Comparison of ENCODE assay signal across 31 cellular contexts in genomic region chr7:106088014-106088413, GRCh38.
"Had no signal": no experiment of that assay in that cellular context is flagged by ENCODE, and none has a peak within 500 bp of the region (broad histone marks: within the 10 kb centered on the region; RNA-seq: fewer than 3 reads in every experiment).

No MANE protein-coding gene starts in this region.

- H3K27ac Mint-ChIP-seq: activated CD4-positive, alpha-beta memory T cell treated with anti-CD3 and anti-CD28 coated beads, Interleukin-2, amount 10 ng/mL, durations not matched to agents 7 days and 5 days; activated CD4-positive, alpha-beta T cell treated with anti-CD3 and anti-CD28 coated beads for 36 hours; activated CD4-positive, alpha-beta T cell treated with anti-CD3 and anti-CD28 coated beads, Interleukin-2, amount 10 ng/mL, durations not matched to agents 7 days and 5 days; activated naive CD8-positive, alpha-beta T cell; activated T-helper 17 cell treated with anti-CD3 and anti-CD28 coated beads, Interleukin-2, amount 50 U/mL, for 72 hours; dendritic cell treated with granulocyte-macrophage colony-stimulating factor and Interleukin-4, amounts not matched to agents 40 ng/mL and 50 ng/mL, for 4 days; effector memory CD8-positive, alpha-beta T cell; T-helper 17 cell; T-helper 2 cell treated with Interferon-gamma antibody and Interleukin-4, amounts not matched to agents 5 μg/mL and 100 μg/mL, for 36 hours had no signal

- ATAC-seq: activated CD4-positive, alpha-beta T cell treated with anti-CD3 and anti-CD28 coated beads for 36 hours; activated T-cell treated with anti-CD3 and anti-CD28 coated beads, Interleukin-2, amount 50 U/mL, for 4 hours; activated T-helper 17 cell treated with anti-CD3 and anti-CD28 coated beads, Interleukin-2, amount 50 U/mL, for 72 hours; effector memory CD8-positive, alpha-beta T cell; gastroesophageal sphincter; T-helper 17 cell had no signal

- H3K4me1 ChIP-seq: gastroesophageal sphincter had no signal

- H3K4me1 Mint-ChIP-seq: activated T-helper 17 cell treated with anti-CD3 and anti-CD28 coated beads, Interleukin-2, amount 50 U/mL, for 72 hours had no signal

- H3K27me3 ChIP-seq: brain microvascular endothelial cell, esophagus squamous epithelium, gastroesophageal sphincter had no signal

- DNase-seq: activated CD4-positive, alpha-beta memory T cell treated with anti-CD3 and anti-CD28 coated beads, Interleukin-2, amount 10 ng/mL, durations not matched to agents 7 days and 5 days; activated CD4-positive, alpha-beta T cell treated with anti-CD3 and anti-CD28 coated beads for 36 hours; activated CD4-positive, alpha-beta T cell treated with anti-CD3 and anti-CD28 coated beads, Interleukin-2, amount 10 ng/mL, durations not matched to agents 7 days and 5 days; activated CD4-positive, alpha-beta T cell treated with anti-CD3 and anti-CD28 coated beads, Interleukin-2, amount 50 U/mL, for 4 hours; activated CD4-positive, CD25-positive, alpha-beta regulatory T cell; activated CD4-positive, CD25-positive, alpha-beta regulatory T cell treated with anti-CD3 and anti-CD28 coated beads, Interleukin-2, amount 50 U/mL, for 72 hours; activated CD8-positive, alpha-beta memory T cell treated with anti-CD3 and anti-CD28 coated beads, Interleukin-2, amount 50 U/mL, for 48 hours; activated effector memory CD4-positive, alpha-beta T cell treated with Interleukin-2 at 50 U/mL for 16 hours; activated gamma-delta T cell treated with Interleukin-2 at 50 U/mL for 16 hours; activated naive CD4-positive, alpha-beta T cell treated with anti-CD3 and anti-CD28 coated beads, Interleukin-2, amount 50 U/mL, for 16 hours; activated naive CD4-positive, alpha-beta T cell treated with Interleukin-2 at 50 U/mL for 16 hours; activated T-cell treated with anti-CD3 and anti-CD28 coated beads, Interleukin-2, amount 50 U/mL, for 4 hours; amniotic stem cell; anterior cingulate cortex; brain microvascular endothelial cell; effector CD4-positive, alpha-beta T cell; effector memory CD8-positive, alpha-beta T cell; esophagus squamous epithelium; foreskin melanocyte; T-helper 1 cell; T-helper 17 cell; T1000; WERI-Rb-1 had no signal

- H3K27ac ChIP-seq: brain microvascular endothelial cell, coronary artery, epithelial cell of prostate, esophagus squamous epithelium, gastroesophageal sphincter, WERI-Rb-1 had no signal

- H3K9me3 Mint-ChIP-seq: activated CD4-positive, alpha-beta memory T cell treated with anti-CD3 and anti-CD28 coated beads, Interleukin-2, amount 10 ng/mL, durations not matched to agents 7 days and 5 days; activated T-cell treated with anti-CD3 and anti-CD28 coated beads, Interleukin-2, amount 50 U/mL, for 4 hours; activated T-helper 17 cell treated with anti-CD3 and anti-CD28 coated beads, Interleukin-2, amount 50 U/mL, for 72 hours; central memory CD8-positive, alpha-beta T cell; dendritic cell treated with granulocyte-macrophage colony-stimulating factor and Interleukin-4, amounts not matched to agents 40 ng/mL and 50 ng/mL, for 4 days; effector memory CD8-positive, alpha-beta T cell; T-helper 2 cell treated with Interferon-gamma antibody and Interleukin-4, amounts not matched to agents 5 μg/mL and 100 μg/mL, for 36 hours had no signal

- H3K9me3 ChIP-seq: esophagus squamous epithelium, gastroesophageal sphincter had no signal

- H3K4me3 ChIP-seq: coronary artery, esophagus squamous epithelium, gastroesophageal sphincter had no signal

- H3K27me3 Mint-ChIP-seq: activated CD4-positive, alpha-beta memory T cell treated with anti-CD3 and anti-CD28 coated beads, Interleukin-2, amount 10 ng/mL, durations not matched to agents 7 days and 5 days; activated CD4-positive, alpha-beta T cell treated with anti-CD3 and anti-CD28 coated beads for 36 hours; activated CD4-positive, alpha-beta T cell treated with anti-CD3 and anti-CD28 coated beads, Interleukin-2, amount 10 ng/mL, durations not matched to agents 7 days and 5 days; activated naive CD8-positive, alpha-beta T cell; activated T-helper 17 cell treated with anti-CD3 and anti-CD28 coated beads, Interleukin-2, amount 50 U/mL, for 72 hours; central memory CD8-positive, alpha-beta T cell; dendritic cell treated with granulocyte-macrophage colony-stimulating factor and Interleukin-4, amounts not matched to agents 40 ng/mL and 50 ng/mL, for 4 days; effector memory CD8-positive, alpha-beta T cell; T-helper 17 cell had no signal

- H3K4me3 Mint-ChIP-seq: activated CD4-positive, alpha-beta memory T cell treated with anti-CD3 and anti-CD28 coated beads, Interleukin-2, amount 10 ng/mL, durations not matched to agents 7 days and 5 days; activated CD4-positive, alpha-beta T cell treated with anti-CD3 and anti-CD28 coated beads for 36 hours; activated CD4-positive, alpha-beta T cell treated with anti-CD3 and anti-CD28 coated beads, Interleukin-2, amount 10 ng/mL, durations not matched to agents 7 days and 5 days; activated naive CD8-positive, alpha-beta T cell; activated T-cell treated with anti-CD3 and anti-CD28 coated beads, Interleukin-2, amount 50 U/mL, for 4 hours; activated T-helper 17 cell treated with anti-CD3 and anti-CD28 coated beads, Interleukin-2, amount 50 U/mL, for 72 hours; central memory CD8-positive, alpha-beta T cell; dendritic cell treated with granulocyte-macrophage colony-stimulating factor and Interleukin-4, amounts not matched to agents 40 ng/mL and 50 ng/mL, for 4 days; effector memory CD8-positive, alpha-beta T cell; T-helper 17 cell; T-helper 2 cell treated with Interferon-gamma antibody and Interleukin-4, amounts not matched to agents 5 μg/mL and 100 μg/mL, for 36 hours had no signal
